23 cellular contexts compared by ENCODE assay signal in the genomic region with DNA sequence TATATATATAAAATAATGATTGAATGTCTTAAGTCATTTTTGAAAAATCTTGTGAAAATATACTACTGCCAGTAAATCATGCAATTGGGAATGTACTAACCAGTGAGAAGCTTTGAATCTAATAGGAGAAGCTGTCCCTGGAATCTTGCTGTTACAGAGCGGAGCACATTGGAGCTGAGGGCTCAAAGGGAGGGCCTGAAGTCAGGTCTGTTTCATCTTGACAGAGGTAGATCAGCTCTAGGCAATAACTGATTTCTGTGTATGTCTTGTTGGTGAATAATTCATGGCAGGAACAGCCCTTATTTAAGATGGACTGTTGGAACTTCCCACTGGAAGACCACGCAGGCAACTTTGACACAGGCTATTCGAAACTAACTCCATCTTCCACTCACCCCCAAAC. TPM values are rescaled to one million over a fixed set of nuclear protein-coding genes. Genes with fewer than 3 reads are reported as not detected.
DNase-seq lines count a peak whose midpoint lies in the region; ATAC-seq and TF ChIP-seq lines count a peak whose summit lies in the region.
"Had no signal": no experiment of that assay in that cellular context is flagged by ENCODE, and none has a peak within 500 bp of the region (broad histone marks: within the 10 kb centered on the region; RNA-seq: fewer than 3 reads in every experiment).

No MANE protein-coding gene starts in this region.

- ATAC-seq in stimulated activated naive CD8-positive, alpha-beta T cell treated with anti-CD3 and anti-CD28 coated beads, Interleukin-15, amount 100 ng/mL, for 72 hours, result no peak
- ATAC-seq: A549, HepG2, Right ventricle myocardium inferior had no signal

- peak overlapping the region; percentile 33 for H3K27ac Mint-ChIP-seq in stimulated activated naive CD8-positive, alpha-beta T cell treated with anti-CD3 and anti-CD28 coated beads, Interleukin-15, Interleukin-2, amounts not matched to agents 100 ng/mL and 50 ng/mL, for 24 hours
- no peak overlapping the region for H3K27ac Mint-ChIP-seq in stimulated activated naive CD8-positive, alpha-beta T cell treated with anti-CD3 and anti-CD28 coated beads, Interleukin-15, amount 100 ng/mL, for 72 hours
- peak overlapping the region; percentile 75 for H3K27ac Mint-ChIP-seq in activated naive CD8-positive, alpha-beta T cell treated with anti-CD3 and anti-CD28 coated beads for 36 hours

- H3K4me1 Mint-ChIP-seq in stimulated activated naive CD8-positive, alpha-beta T cell treated with anti-CD3 and anti-CD28 coated beads, Interleukin-15, Interleukin-2, amounts not matched to agents 100 ng/mL and 50 ng/mL, for 24 hours (ENCODE audit: low read depth), result peaks cover 91% of the 10 kb centered on the region
- H3K4me1 Mint-ChIP-seq in stimulated activated naive CD8-positive, alpha-beta T cell treated with anti-CD3 and anti-CD28 coated beads, Interleukin-15, amount 100 ng/mL, for 72 hours, result peaks cover 92% of the 10 kb centered on the region
- H3K4me1 Mint-ChIP-seq in activated naive CD8-positive, alpha-beta T cell treated with anti-CD3 and anti-CD28 coated beads for 36 hours, result peaks cover 87% of the 10 kb centered on the region

- peaks cover 14% of the 10 kb centered on the region for H3K36me3 Mint-ChIP-seq in stimulated activated naive CD8-positive, alpha-beta T cell treated with anti-CD3 and anti-CD28 coated beads, Interleukin-15, Interleukin-2, amounts not matched to agents 100 ng/mL and 50 ng/mL, for 24 hours (ENCODE audit: low read depth)
- peaks cover 28% of the 10 kb centered on the region for H3K36me3 Mint-ChIP-seq in activated naive CD8-positive, alpha-beta T cell treated with anti-CD3 and anti-CD28 coated beads for 36 hours

- no peak for TF ChIP-seq CTCF in HEK293 (tag by site-specific recombination; IDR thresholded peaks at IDR 0.05)

- H3K27me3 Mint-ChIP-seq in stimulated activated naive CD8-positive, alpha-beta T cell treated with anti-CD3 and anti-CD28 coated beads, Interleukin-15, Interleukin-2, amounts not matched to agents 100 ng/mL and 50 ng/mL, for 24 hours, result no peaks in the 10 kb centered on the region
- no peaks in the 10 kb centered on the region for H3K27me3 Mint-ChIP-seq in stimulated activated naive CD8-positive, alpha-beta T cell treated with anti-CD3 and anti-CD28 coated beads, Interleukin-15, amount 100 ng/mL, for 72 hours
- no peaks in the 10 kb centered on the region for H3K27me3 Mint-ChIP-seq in activated naive CD8-positive, alpha-beta T cell treated with anti-CD3 and anti-CD28 coated beads for 36 hours

- H3K9me3 ChIP-seq in HEK293 (ENCODE audit: control insufficient read depth, insufficient read depth, low read depth, low read length), result no peaks in the 10 kb centered on the region
- H3K9me3 ChIP-seq: A549; BLaER1 treated with 17β-estradiol and CSF1 and Interleukin-3, amounts not matched to agents 10 nM and 100 nM; SJCRH30 had no signal

- H3K9me3 Mint-ChIP-seq in stimulated activated naive CD8-positive, alpha-beta T cell treated with anti-CD3 and anti-CD28 coated beads, Interleukin-15, Interleukin-2, amounts not matched to agents 100 ng/mL and 50 ng/mL, for 24 hours, result no peaks in the 10 kb centered on the region
- no peaks in the 10 kb centered on the region for H3K9me3 Mint-ChIP-seq in stimulated activated naive CD8-positive, alpha-beta T cell treated with anti-CD3 and anti-CD28 coated beads, Interleukin-15, amount 100 ng/mL, for 72 hours
- H3K9me3 Mint-ChIP-seq in activated naive CD8-positive, alpha-beta T cell treated with anti-CD3 and anti-CD28 coated beads for 36 hours, result no peaks in the 10 kb centered on the region

- peaks cover 7% of the 10 kb centered on the region; the same call in 1 of the 2 replicates for H3K4me1 ChIP-seq in HEK293 (ENCODE audit: control insufficient read depth, insufficient read depth, low read length)
- H3K4me1 ChIP-seq: A549, SJCRH30 had no signal

- POLR2A ChIA-PET in HEK293 (lab: Yijun Ruan, JAX), result no interaction called here

- H3K4me3 ChIP-seq in HEK293 (ENCODE audit: low read depth, low read length), result no peak overlapping the region
- H3K4me3 ChIP-seq: A549; BLaER1 treated with 17β-estradiol and CSF1 and Interleukin-3, amounts not matched to agents 10 nM and 100 nM; PC-9; SJCRH30 had no signal

- no peak overlapping the region for H3K27ac ChIP-seq in HEK293 (ENCODE audit: extremely low read depth, low read depth, low read length)
- H3K27ac ChIP-seq: A549; BLaER1 treated with 17β-estradiol and CSF1 and Interleukin-3, amounts not matched to agents 10 nM and 100 nM; PC-9; SJCRH30 had no signal

- CTCF ChIA-PET in HEK293 (lab: Yijun Ruan, JAX), result no interaction called here

- H3K4me3 Mint-ChIP-seq in stimulated activated naive CD8-positive, alpha-beta T cell treated with anti-CD3 and anti-CD28 coated beads, Interleukin-15, Interleukin-2, amounts not matched to agents 100 ng/mL and 50 ng/mL, for 24 hours, result no peak overlapping the region
- H3K4me3 Mint-ChIP-seq in stimulated activated naive CD8-positive, alpha-beta T cell treated with anti-CD3 and anti-CD28 coated beads, Interleukin-15, amount 100 ng/mL, for 72 hours, result no peak overlapping the region
- no peak overlapping the region for H3K4me3 Mint-ChIP-seq in activated naive CD8-positive, alpha-beta T cell treated with anti-CD3 and anti-CD28 coated beads for 36 hours

- DNase-seq in stimulated activated naive CD8-positive, alpha-beta T cell treated with anti-CD3 and anti-CD28 coated beads, Interleukin-15, amount 100 ng/mL, for 72 hours, result no peak
- DNase-seq in activated naive CD8-positive, alpha-beta T cell treated with anti-CD3 and anti-CD28 coated beads for 36 hours, result no peak
- DNase-seq in NCI-H774 (lab: John Stamatoyannopoulos, UW) (no peak), SW480 (ENCODE audit: low spot score) (no peak), NCI-H187 (lab: John Stamatoyannopoulos, UW) (no peak)
- DNase-seq: AML-193, DMS153, DND-41, Karpas-422, NCI-H1092, NCI-H1417 treated with DMSO at 0.1 percent for 48 hours, NCI-H187 treated with DMSO at 0.1 percent for 48 hours, NCI-H2171 treated with DMSO at 0.1 percent for 48 hours, NCI-H524, NCI-H748 treated with DMSO at 0.1 percent for 48 hours, PC-9, SJCRH30 had no signal

- H3K36me3 ChIP-seq in HEK293 (ENCODE audit: control insufficient read depth in 2 of 2, insufficient read depth in 1 of 2, low read length in 2 of 2), result no peaks in the 10 kb centered on the region
- H3K36me3 ChIP-seq: BLaER1 treated with 17β-estradiol and CSF1 and Interleukin-3, amounts not matched to agents 10 nM and 100 nM; SJCRH30 had no signal

TF ChIP-seq in HEK293, 187 proteins besides CTCF, POLR2A, EP300 and RAD21:
- TF ChIP-seq SP3 (tag by site-specific recombination; IDR thresholded peaks at IDR 0.05) (no peak), ZNF394 (tag by site-specific recombination; IDR thresholded peaks at IDR 0.05; ENCODE audit: borderline replicate concordance) (peak; percentile 38; the same call in 1 of the 2 replicates)

RNA-seq across cellular contexts. Expression of a gene that starts 17.5 kb away (rescaled TPM):
- 10 to 100 TPM; 66.6 to 68.0 TPM for total RNA-seq in activated naive CD8-positive, alpha-beta T cell treated with anti-CD3 and anti-CD28 coated beads for 36 hours
- total RNA-seq: HepG2, PC-9 had no signal

Comparison
In these comparisons a context has a peak if more than half of its experiments do, and no peak if none do; other contexts are left out.
1. H3K27ac Mint-ChIP-seq: peak in stimulated activated naive CD8-positive, alpha-beta T cell treated with anti-CD3 and anti-CD28 coated beads, Interleukin-15, Interleukin-2, amounts not matched to agents 100 ng/mL and 50 ng/mL, for 24 hours (single experiment) and activated naive CD8-positive, alpha-beta T cell treated with anti-CD3 and anti-CD28 coated beads for 36 hours (single experiment); none in stimulated activated naive CD8-positive, alpha-beta T cell treated with anti-CD3 and anti-CD28 coated beads, Interleukin-15, amount 100 ng/mL, for 72 hours (0 of 2).